ENCODE assay signal across 17 cellular contexts in genomic region chr10:72110677-72111401, GRCh38. TPM values are rescaled to one million over a fixed set of nuclear protein-coding genes. Genes with fewer than 3 reads are reported as not detected.
DNase-seq lines count a peak whose midpoint lies in the region; ATAC-seq and TF ChIP-seq lines count a peak whose summit lies in the region.
"Had no signal": no experiment of that assay in that cellular context is flagged by ENCODE, and none has a peak within 500 bp of the region (broad histone marks: within the 10 kb centered on the region; RNA-seq: fewer than 3 reads in every experiment).

No MANE protein-coding gene starts in this region.

- H3K27me3 ChIP-seq in CD4-positive, alpha-beta memory T cell (ENCODE audit: insufficient read depth, low read length): no peaks in the 10 kb centered on the region
- H3K27me3 ChIP-seq in heart right ventricle (no peaks in the 10 kb centered on the region), sigmoid colon (no peaks in the 10 kb centered on the region)
- H3K27me3 ChIP-seq: BE2C had no signal

- no peak for TF ChIP-seq POLR2A in sigmoid colon (IDR thresholded peaks at IDR 0.05)

- H3K4me1 ChIP-seq in CD4-positive, alpha-beta memory T cell (ENCODE audit: insufficient read depth, low read length): peaks cover 66% of the 10 kb centered on the region
- H3K4me1 ChIP-seq in heart right ventricle: peaks cover 7 to 53% (median 25%) of the 10 kb centered on the region in 9 donors
- no peaks in the 10 kb centered on the region for H3K4me1 ChIP-seq in sigmoid colon

- no peaks in the 10 kb centered on the region for H3K36me3 ChIP-seq in CD4-positive, alpha-beta memory T cell (ENCODE audit: insufficient read depth, low read length)
- H3K36me3 ChIP-seq in heart right ventricle (no peaks in the 10 kb centered on the region), sigmoid colon (peaks cover 0 to 6% (median 0%) of the 10 kb centered on the region in 4 donors)
- H3K36me3 ChIP-seq: BE2C had no signal

- CTCF ChIA-PET in CD4-positive, alpha-beta memory T cell (lab: Charles Lee; ENCODE audit: partially characterized antibody): no interaction called here

- intact Hi-C loops in CD4-positive, alpha-beta memory T cell (cut with micrococcal nuclease): no loop called here
- intact Hi-C loops in heart right ventricle (cut with DNase I) (loop anchor here in 1 of 10 donors (10.0 kb wide), 1 partner anchor 114 kb away; no protein-coding TSS in a partner anchor), sigmoid colon (cut with DNase I) (no loop called here)

- TF ChIP-seq CTCF in heart right ventricle (IDR thresholded peaks at IDR 0.05) (no peak), sigmoid colon (IDR thresholded peaks at IDR 0.05) (no peak)

- H3K9me3 Mint-ChIP-seq in CD4-positive, alpha-beta memory T cell: no peaks in the 10 kb centered on the region
- no peaks in the 10 kb centered on the region for H3K9me3 Mint-ChIP-seq in naive thymus-derived CD8-positive, alpha-beta T cell
- no peaks in the 10 kb centered on the region for H3K9me3 Mint-ChIP-seq in stimulated activated naive B cell treated with anti-CD40 and anti-IgM and Interleukin-4, amounts not matched to agents 10 μg/mL and 1 μg/mL and 100 μg/mL, for 72 hours

- POLR2A ChIA-PET in CD4-positive, alpha-beta memory T cell (lab: Charles Lee; ENCODE audit: partially characterized antibody): interaction anchor here (1.4 kb wide), 1 partner anchor 53 kb away, joined by 3 read pairs; no protein-coding TSS in a partner anchor
- POLR2A ChIA-PET in naive thymus-derived CD8-positive, alpha-beta T cell (lab: Charles Lee): interaction anchor here (0.5 to 1.1 kb wide), 3 partner anchors 9 to 24 kb away, joined by 3 to 5 read pairs (median 3); partner anchors contain the start of gene SPOCK2

- peak overlapping the region in 1 of 8 donors; percentile 5 for H3K4me3 Mint-ChIP-seq in CD4-positive, alpha-beta memory T cell
- H3K4me3 Mint-ChIP-seq in T-helper 17 cell: no peak overlapping the region
- H3K4me3 Mint-ChIP-seq in naive thymus-derived CD8-positive, alpha-beta T cell: peak overlapping the region in 2 of 10 donors; percentile 73 to 76
- no peak overlapping the region for H3K4me3 Mint-ChIP-seq in stimulated activated naive B cell treated with anti-CD40 and anti-IgM and Interleukin-4, amounts not matched to agents 10 μg/mL and 1 μg/mL and 100 μg/mL, for 72 hours

- no peaks in the 10 kb centered on the region for H3K27me3 Mint-ChIP-seq in CD4-positive, alpha-beta memory T cell
- no peaks in the 10 kb centered on the region for H3K27me3 Mint-ChIP-seq in T-helper 17 cell
- no peaks in the 10 kb centered on the region for H3K27me3 Mint-ChIP-seq in naive thymus-derived CD8-positive, alpha-beta T cell
- no peaks in the 10 kb centered on the region for H3K27me3 Mint-ChIP-seq in stimulated activated naive B cell treated with anti-CD40 and anti-IgM and Interleukin-4, amounts not matched to agents 10 μg/mL and 1 μg/mL and 100 μg/mL, for 72 hours

- no peak overlapping the region for H3K4me3 ChIP-seq in CD4-positive, alpha-beta memory T cell (ENCODE audit: low read length in 2 of 2)
- H3K4me3 ChIP-seq in heart right ventricle: no peak overlapping the region
- no peak overlapping the region for H3K4me3 ChIP-seq in sigmoid colon

- no peaks in the 10 kb centered on the region for H3K9me3 ChIP-seq in CD4-positive, alpha-beta memory T cell (ENCODE audit: control insufficient read depth in 1 of 2, low read length in 2 of 2)
- H3K9me3 ChIP-seq in T-helper 17 cell (ENCODE audit: control insufficient read depth, low read length, poor library complexity, severe bottlenecking) (no peaks in the 10 kb centered on the region), heart right ventricle (no peaks in the 10 kb centered on the region), sigmoid colon (no peaks in the 10 kb centered on the region)
- H3K9me3 ChIP-seq: BE2C had no signal

- WGBS in heart right ventricle, 2 donors: 58 to 69% methylated on average over 8 to 11 of the region's 11 CpGs
- WGBS in sigmoid colon, 2 donors: 95 to 97% methylated on average over 11 of the region's 11 CpGs

- TF ChIP-seq EP300 in sigmoid colon (IDR thresholded peaks at IDR 0.05): no peak

- H3K4me1 Mint-ChIP-seq in CD4-positive, alpha-beta memory T cell: peaks cover 60 to 75% (median 69%) of the 10 kb centered on the region in 4 donors
- H3K4me1 Mint-ChIP-seq in T-helper 17 cell: peaks cover 54% of the 10 kb centered on the region
- H3K4me1 Mint-ChIP-seq in naive thymus-derived CD8-positive, alpha-beta T cell: peaks cover 50 to 79% (median 76%) of the 10 kb centered on the region in 4 donors
- peaks cover 24 to 44% of the 10 kb centered on the region in 2 donors for H3K4me1 Mint-ChIP-seq in stimulated activated naive B cell treated with anti-CD40 and anti-IgM and Interleukin-4, amounts not matched to agents 10 μg/mL and 1 μg/mL and 100 μg/mL, for 72 hours

- ATAC-seq in T-helper 17 cell (no peak), heart right ventricle (peak; percentile 62 to 94 (median 84))
- no peak for ATAC-seq in naive thymus-derived CD8-positive, alpha-beta T cell
- no peak for ATAC-seq in stimulated activated naive B cell treated with anti-CD40 and anti-IgM and Interleukin-4, amounts not matched to agents 10 μg/mL and 1 μg/mL and 100 μg/mL, for 72 hours (replicated peaks)
- ATAC-seq: HCT116 had no signal

- H3K27ac Mint-ChIP-seq in CD4-positive, alpha-beta memory T cell: peak overlapping the region in 6 of 7 donors; percentile 11 to 97 (median 92)
- H3K27ac Mint-ChIP-seq in T-helper 17 cell: peak overlapping the region; percentile 96
- H3K27ac Mint-ChIP-seq in naive thymus-derived CD8-positive, alpha-beta T cell: peak overlapping the region in 8 of 10 donors; percentile 65 to 95 (median 86)
- H3K27ac Mint-ChIP-seq in stimulated activated naive B cell treated with anti-CD40 and anti-IgM and Interleukin-4, amounts not matched to agents 10 μg/mL and 1 μg/mL and 100 μg/mL, for 72 hours: no peak overlapping the region

- no peak for DNase-seq in CD4-positive, alpha-beta memory T cell
- DNase-seq in T-helper 17 cell: no peak
- DNase-seq in heart right ventricle: peak in 1 of 2 donors; percentile 36
- DNase-seq in naive thymus-derived CD8-positive, alpha-beta T cell: no peak
- no peak for DNase-seq in NCI-H446 treated with DMSO at 0.1 percent for 48 hours (lab: John Stamatoyannopoulos, UW)
- no peak for DNase-seq in sigmoid colon
- DNase-seq in stimulated activated naive B cell treated with anti-CD40 and anti-IgM and Interleukin-4, amounts not matched to agents 10 μg/mL and 1 μg/mL and 100 μg/mL, for 72 hours: no peak
- DNase-seq: BE2C, Calu3, Kasumi-1, NCI-H1694, NCI-H2081, NCI-H2171, NCI-H345, NCI-H524 treated with DMSO at 0.1 percent for 48 hours, NCI-H82 had no signal

- H3K36me3 Mint-ChIP-seq in CD4-positive, alpha-beta memory T cell: peaks cover 4 to 11% of the 10 kb centered on the region in 2 donors
- peaks cover 6% of the 10 kb centered on the region for H3K36me3 Mint-ChIP-seq in T-helper 17 cell (ENCODE audit: low read depth)
- peaks cover 0 to 12% (median 6%) of the 10 kb centered on the region in 3 donors for H3K36me3 Mint-ChIP-seq in naive thymus-derived CD8-positive, alpha-beta T cell
- peaks cover 35 to 54% of the 10 kb centered on the region in 2 donors for H3K36me3 Mint-ChIP-seq in stimulated activated naive B cell treated with anti-CD40 and anti-IgM and Interleukin-4, amounts not matched to agents 10 μg/mL and 1 μg/mL and 100 μg/mL, for 72 hours

- no peak overlapping the region for H3K27ac ChIP-seq in CD4-positive, alpha-beta memory T cell (ENCODE audit: low read depth, low read length)
- H3K27ac ChIP-seq in heart right ventricle (peak overlapping the region; percentile 51 to 81 (median 74)), sigmoid colon (no peak overlapping the region)

RNA-seq across cellular contexts. Expression of gene SPOCK2, which starts 22.5 kb away (rescaled TPM):
- 100 to 1,000 TPM; 552 to 556 TPM for total RNA-seq in CD4-positive, alpha-beta memory T cell
- polyA plus RNA-seq in CD4-positive, alpha-beta memory T cell: 100 to 1,000 TPM; 174 to 260 TPM
- total RNA-seq in T-helper 17 cell (100 to 1,000 TPM; 603 to 772 TPM), heart right ventricle (10 to 100 TPM in 2 of 10 donors, 1 to 10 TPM in 8; 3.5 to 12.8 (median 6.4) TPM), sigmoid colon (1 to 10 TPM; 5.8 to 10.0 (median 8.5) TPM)
- polyA plus RNA-seq in heart right ventricle (10 to 100 TPM in 1 of 2 donors, 1 to 10 TPM in 1; 6.7 to 13.4 TPM), sigmoid colon (10 to 100 TPM in 1 of 3 donors, 1 to 10 TPM in 1, under 1 TPM in 1; 0.60 to 59.5 (median 2.8) TPM)
- total RNA-seq in naive thymus-derived CD8-positive, alpha-beta T cell: 100 to 1,000 TPM; 566 to 578 TPM
- 100 to 1,000 TPM; 177 to 292 (median 235) TPM for polyA plus RNA-seq in naive thymus-derived CD8-positive, alpha-beta T cell

Comparison
In these comparisons a context has a peak if more than half of its experiments do, and no peak if none do; other contexts are left out.
1. H3K27ac ChIP-seq: peak in heart right ventricle (10 of 10); none in CD4-positive, alpha-beta memory T cell (single experiment) and sigmoid colon (0 of 4).
2. ATAC-seq: peak in heart right ventricle (8 of 8); none in T-helper 17 cell (single experiment), naive thymus-derived CD8-positive, alpha-beta T cell (0 of 2) and stimulated activated naive B cell treated with anti-CD40 and anti-IgM and Interleukin-4, amounts not matched to agents 10 μg/mL and 1 μg/mL and 100 μg/mL, for 72 hours (0 of 2).
3. RNA of gene SPOCK2, which starts 22.5 kb away (total RNA-seq): 603 to 772 TPM in T-helper 17 cell, 566 to 578 TPM in naive thymus-derived CD8-positive, alpha-beta T cell and 552 to 556 TPM in CD4-positive, alpha-beta memory T cell; 5.8 to 10.0 TPM in sigmoid colon and 3.5 to 12.8 TPM in heart right ventricle; every median in the first group is over 10 times any median in the second.